Comparison of ENCODE assay signal across 1 cellular context in the genomic region with DNA sequence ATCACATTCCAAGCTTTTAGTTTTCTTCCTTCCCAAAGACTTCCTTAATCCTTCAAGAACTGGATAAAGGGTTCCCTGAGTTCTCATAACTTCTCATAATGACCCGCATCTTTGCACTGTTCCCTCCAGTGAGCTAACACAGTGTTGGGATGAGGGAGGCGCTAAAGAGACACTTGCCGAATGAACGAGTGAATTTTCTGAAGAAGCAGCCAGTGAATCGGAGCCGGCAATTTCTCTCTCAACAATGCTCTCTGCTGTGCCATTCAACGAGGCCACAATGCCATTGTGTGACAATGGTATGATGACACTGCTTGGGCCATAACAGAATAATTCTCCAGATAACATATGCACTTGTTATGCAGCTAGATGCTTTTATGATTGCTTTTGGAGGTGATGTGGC.
TF ChIP-seq lines count a peak whose summit lies in the region.

No MANE protein-coding gene starts in this region.

TF ChIP-seq in H1, 55 proteins besides CTCF, POLR2A, EP300 and RAD21 (continued from another document):
- TF ChIP-seq TCF12 (IDR thresholded peaks at IDR 0.05; ENCODE audit: low read depth, low read length): no peak
